In genomic region chr6:157549468-157549745, GRCh38 we compare ENCODE assay signal across 25 cellular contexts.
A peak's percentile ranks its signal among the peaks of the same experiment; 100 is the strongest.
DNase-seq lines count a peak whose midpoint lies in the region; ATAC-seq and TF ChIP-seq lines count a peak whose summit lies in the region.
"Had no signal": no experiment of that assay in that cellular context is flagged by ENCODE, and none has a peak within 500 bp of the region (broad histone marks: within the 10 kb centered on the region; RNA-seq: fewer than 3 reads in every experiment).

No MANE protein-coding gene starts in this region.

- H3K27me3 Mint-ChIP-seq in activated naive CD4-positive, alpha-beta T cell treated with anti-CD3 and anti-CD28 coated beads for 36 hours (ENCODE audit: low read depth) = peaks cover 3% of the 10 kb centered on the region
- H3K27me3 Mint-ChIP-seq in activated B cell treated with CpG ODN at 0.5 μM for 24 hours (no peaks in the 10 kb centered on the region), memory B cell (no peaks in the 10 kb centered on the region)
- no peaks in the 10 kb centered on the region for H3K27me3 Mint-ChIP-seq in stimulated activated naive B cell treated with anti-CD40 and anti-IgM and Interleukin-4, amounts not matched to agents 10 μg/mL and 1 μg/mL and 100 μg/mL, for 72 hours
- H3K27me3 Mint-ChIP-seq in CD4-positive, alpha-beta memory T cell = no peaks in the 10 kb centered on the region

- H3K36me3 ChIP-seq in CD4-positive, alpha-beta memory T cell (ENCODE audit: insufficient read depth, low read length) = no peaks in the 10 kb centered on the region
- H3K36me3 ChIP-seq: colonic mucosa, left lung, MG63, uterus, WERI-Rb-1 had no signal

- peaks cover 5 to 7% of the 10 kb centered on the region in 2 donors for H3K36me3 Mint-ChIP-seq in activated naive CD4-positive, alpha-beta T cell treated with anti-CD3 and anti-CD28 coated beads, Interleukin-2, amount 50 U/mL, for 72 hours
- H3K36me3 Mint-ChIP-seq in activated naive CD4-positive, alpha-beta T cell treated with anti-CD3 and anti-CD28 coated beads for 36 hours (ENCODE audit: low read depth) = no peaks in the 10 kb centered on the region
- H3K36me3 Mint-ChIP-seq in activated B cell treated with CpG ODN at 0.5 μM for 24 hours (ENCODE audit: low read depth) = peaks cover 20% of the 10 kb centered on the region
- H3K36me3 Mint-ChIP-seq in memory B cell = peaks cover 24% of the 10 kb centered on the region
- H3K36me3 Mint-ChIP-seq in stimulated activated naive B cell treated with anti-CD40 and anti-IgM and Interleukin-4, amounts not matched to agents 10 μg/mL and 1 μg/mL and 100 μg/mL, for 72 hours = peaks cover 47 to 65% of the 10 kb centered on the region in 2 donors
- H3K36me3 Mint-ChIP-seq in CD4-positive, alpha-beta memory T cell = peaks cover 0 to 10% of the 10 kb centered on the region in 2 donors

- peaks cover 19% of the 10 kb centered on the region for H3K4me1 Mint-ChIP-seq in activated naive CD4-positive, alpha-beta T cell treated with anti-CD3 and anti-CD28 coated beads for 36 hours (ENCODE audit: low read depth)
- H3K4me1 Mint-ChIP-seq in activated B cell treated with CpG ODN at 0.5 μM for 24 hours (peaks cover 48% of the 10 kb centered on the region), memory B cell (peaks cover 43% of the 10 kb centered on the region)
- H3K4me1 Mint-ChIP-seq in stimulated activated naive B cell treated with anti-CD40 and anti-IgM and Interleukin-4, amounts not matched to agents 10 μg/mL and 1 μg/mL and 100 μg/mL, for 72 hours = peaks cover 41 to 55% of the 10 kb centered on the region in 2 donors
- peaks cover 9 to 24% (median 17%) of the 10 kb centered on the region in 4 donors for H3K4me1 Mint-ChIP-seq in CD4-positive, alpha-beta memory T cell

- CTCF ChIA-PET in activated naive CD4-positive, alpha-beta T cell treated with anti-CD3 and anti-CD28 coated beads for 36 hours (lab: Charles Lee) = no interaction called here
- CTCF ChIA-PET in activated B cell treated with CpG ODN at 0.5 μM for 24 hours (lab: Charles Lee) = no interaction called here
- CTCF ChIA-PET in CD4-positive, alpha-beta memory T cell (lab: Charles Lee; ENCODE audit: partially characterized antibody) = no interaction called here

- H3K9me3 ChIP-seq in CD4-positive, alpha-beta memory T cell (ENCODE audit: control insufficient read depth in 1 of 2, low read length in 2 of 2) = no peaks in the 10 kb centered on the region
- H3K9me3 ChIP-seq: A549, colonic mucosa, left lung, MG63, SJSA1, uterus had no signal

- H3K4me1 ChIP-seq in CD4-positive, alpha-beta memory T cell (ENCODE audit: insufficient read depth, low read length) = peaks cover 19% of the 10 kb centered on the region
- H3K4me1 ChIP-seq: A549, colonic mucosa, SJSA1, uterus had no signal

- H3K27ac Mint-ChIP-seq in activated naive CD4-positive, alpha-beta T cell treated with anti-CD3 and anti-CD28 coated beads, Interleukin-2, amount 50 U/mL, for 72 hours = peak overlapping the region; percentile 34 to 50
- H3K27ac Mint-ChIP-seq in activated naive CD4-positive, alpha-beta T cell treated with anti-CD3 and anti-CD28 coated beads for 36 hours = no peak overlapping the region
- H3K27ac Mint-ChIP-seq in activated B cell treated with CpG ODN at 0.5 μM for 24 hours (no peak overlapping the region), memory B cell (peak overlapping the region; percentile 91)
- H3K27ac Mint-ChIP-seq in stimulated activated naive B cell treated with anti-CD40 and anti-IgM and Interleukin-4, amounts not matched to agents 10 μg/mL and 1 μg/mL and 100 μg/mL, for 72 hours = peak overlapping the region; percentile 77
- peak overlapping the region in 2 of 7 donors; percentile 37 to 89 for H3K27ac Mint-ChIP-seq in CD4-positive, alpha-beta memory T cell

- peaks cover 5 to 8% of the 10 kb centered on the region in 2 donors for H3K9me3 Mint-ChIP-seq in activated naive CD4-positive, alpha-beta T cell treated with anti-CD3 and anti-CD28 coated beads, Interleukin-2, amount 50 U/mL, for 72 hours
- H3K9me3 Mint-ChIP-seq in activated naive CD4-positive, alpha-beta T cell treated with anti-CD3 and anti-CD28 coated beads for 36 hours = no peaks in the 10 kb centered on the region
- no peaks in the 10 kb centered on the region for H3K9me3 Mint-ChIP-seq in activated B cell treated with CpG ODN at 0.5 μM for 24 hours
- no peaks in the 10 kb centered on the region for H3K9me3 Mint-ChIP-seq in memory B cell
- no peaks in the 10 kb centered on the region for H3K9me3 Mint-ChIP-seq in stimulated activated naive B cell treated with anti-CD40 and anti-IgM and Interleukin-4, amounts not matched to agents 10 μg/mL and 1 μg/mL and 100 μg/mL, for 72 hours
- H3K9me3 Mint-ChIP-seq in CD4-positive, alpha-beta memory T cell = peaks cover 0 to 5% (median 0%) of the 10 kb centered on the region in 8 donors
- H3K9me3 Mint-ChIP-seq: activated T-helper 17 cell treated with anti-CD3 and anti-CD28 coated beads, Interleukin-2, amount 50 U/mL, for 72 hours had no signal

- no peak overlapping the region for H3K4me3 Mint-ChIP-seq in activated naive CD4-positive, alpha-beta T cell treated with anti-CD3 and anti-CD28 coated beads for 36 hours
- H3K4me3 Mint-ChIP-seq in activated B cell treated with CpG ODN at 0.5 μM for 24 hours (peak overlapping the region; percentile 64), memory B cell (peak overlapping the region; percentile 70)
- peak overlapping the region; percentile 61 to 79 for H3K4me3 Mint-ChIP-seq in stimulated activated naive B cell treated with anti-CD40 and anti-IgM and Interleukin-4, amounts not matched to agents 10 μg/mL and 1 μg/mL and 100 μg/mL, for 72 hours
- peak overlapping the region in 3 of 8 donors; percentile 30 to 41 (median 36) for H3K4me3 Mint-ChIP-seq in CD4-positive, alpha-beta memory T cell
- H3K4me3 Mint-ChIP-seq: activated T-helper 17 cell treated with anti-CD3 and anti-CD28 coated beads, Interleukin-2, amount 50 U/mL, for 72 hours had no signal

- POLR2A ChIA-PET in activated B cell treated with CpG ODN at 0.5 μM for 24 hours (lab: Charles Lee) = interaction anchor here (0.6 to 2.6 kb wide), 6 partner anchors 8 to 1011 kb away, joined by 3 to 15 read pairs (median 4); no protein-coding TSS in a partner anchor
- POLR2A ChIA-PET in CD4-positive, alpha-beta memory T cell (lab: Charles Lee; ENCODE audit: partially characterized antibody) = interaction anchor here (0.7 to 1.8 kb wide), 3 partner anchors 11 to 20 kb away, joined by 3 to 6 read pairs (median 3); no protein-coding TSS in a partner anchor

- no peak for TF ChIP-seq POLR2A in erythroblast (IDR thresholded peaks at IDR 0.05; ENCODE audit: low read length)

- no peak overlapping the region for H3K4me3 ChIP-seq in CD4-positive, alpha-beta memory T cell (ENCODE audit: low read length in 2 of 2)
- H3K4me3 ChIP-seq: A549, colonic mucosa, left lung, MG63, SJSA1, uterus had no signal

- no peaks in the 10 kb centered on the region for H3K27me3 ChIP-seq in CD4-positive, alpha-beta memory T cell (ENCODE audit: insufficient read depth, low read length)
- H3K27me3 ChIP-seq: colonic mucosa, left lung, MG63, SJSA1, uterus had no signal

- no peak overlapping the region for H3K27ac ChIP-seq in CD4-positive, alpha-beta memory T cell (ENCODE audit: low read depth, low read length)
- H3K27ac ChIP-seq: A549, colonic mucosa, HL-60, KMS-11, left lung, SJSA1, uterus, WERI-Rb-1 had no signal

- no peak for TF ChIP-seq CTCF in activated B cell treated with CpG ODN at 0.5 μM for 24 hours (IDR thresholded peaks at IDR 0.05)

- no peak for DNase-seq in activated naive CD4-positive, alpha-beta T cell treated with anti-CD3 and anti-CD28 coated beads, Interleukin-2, amount 50 U/mL, for 72 hours (ENCODE audit: low spot score in 2 of 2)
- DNase-seq in activated naive CD4-positive, alpha-beta T cell treated with anti-CD3 and anti-CD28 coated beads for 36 hours = no peak
- DNase-seq in activated B cell treated with CpG ODN at 0.5 μM for 24 hours (no peak), memory B cell (ENCODE audit: low spot score in 2 of 2) (no peak), erythroblast (lab: John Stamatoyannopoulos, UW) (no peak), SKM-1 (lab: John Stamatoyannopoulos, UW; ENCODE audit: unreplicated experiment) (no peak)
- no peak for DNase-seq in stimulated activated naive B cell treated with anti-CD40 and anti-IgM and Interleukin-4, amounts not matched to agents 10 μg/mL and 1 μg/mL and 100 μg/mL, for 72 hours
- no peak for DNase-seq in CD4-positive, alpha-beta memory T cell
- DNase-seq: activated CD8-positive, alpha-beta memory T cell treated with anti-CD3 and anti-CD28 coated beads, Interleukin-2, amount 50 U/mL, for 4 hours; colonic mucosa; glutamatergic neuron; H7; left lung; MG63; NCI-H1105; NCI-H187 treated with DMSO at 0.1 percent for 48 hours; NCI-H2171 treated with DMSO at 0.1 percent for 48 hours; NCI-H510A; uterus; WERI-Rb-1 had no signal

- ATAC-seq in activated naive CD4-positive, alpha-beta T cell treated with anti-CD3 and anti-CD28 coated beads, Interleukin-2, amount 50 U/mL, for 72 hours = no peak
- no peak for ATAC-seq in activated B cell treated with CpG ODN at 0.5 μM for 24 hours (ENCODE audit: low read depth)
- no peak for ATAC-seq in memory B cell (ENCODE audit: low read depth)
- ATAC-seq in stimulated activated naive B cell treated with anti-CD40 and anti-IgM and Interleukin-4, amounts not matched to agents 10 μg/mL and 1 μg/mL and 100 μg/mL, for 72 hours (replicated peaks) = no peak
- ATAC-seq: A549 had no signal

- intact Hi-C loops in activated naive CD4-positive, alpha-beta T cell treated with anti-CD3 and anti-CD28 coated beads for 36 hours (cut with micrococcal nuclease) = no loop called here
- intact Hi-C loops in activated B cell treated with CpG ODN at 0.5 μM for 24 hours (cut with micrococcal nuclease) = no loop called here
- intact Hi-C loops in CD4-positive, alpha-beta memory T cell (cut with micrococcal nuclease) = no loop called here

Comparison
In these comparisons a context has a peak if more than half of its experiments do, and no peak if none do; other contexts are left out.
1. H3K27ac Mint-ChIP-seq: peak in activated naive CD4-positive, alpha-beta T cell treated with anti-CD3 and anti-CD28 coated beads, Interleukin-2, amount 50 U/mL, for 72 hours (2 of 2), memory B cell (single experiment) and stimulated activated naive B cell treated with anti-CD40 and anti-IgM and Interleukin-4, amounts not matched to agents 10 μg/mL and 1 μg/mL and 100 μg/mL, for 72 hours (single experiment); none in activated naive CD4-positive, alpha-beta T cell treated with anti-CD3 and anti-CD28 coated beads for 36 hours (single experiment) and activated B cell treated with CpG ODN at 0.5 μM for 24 hours (single experiment).